Comparison of ENCODE assay signal across 1 cellular context in the genomic region with DNA sequence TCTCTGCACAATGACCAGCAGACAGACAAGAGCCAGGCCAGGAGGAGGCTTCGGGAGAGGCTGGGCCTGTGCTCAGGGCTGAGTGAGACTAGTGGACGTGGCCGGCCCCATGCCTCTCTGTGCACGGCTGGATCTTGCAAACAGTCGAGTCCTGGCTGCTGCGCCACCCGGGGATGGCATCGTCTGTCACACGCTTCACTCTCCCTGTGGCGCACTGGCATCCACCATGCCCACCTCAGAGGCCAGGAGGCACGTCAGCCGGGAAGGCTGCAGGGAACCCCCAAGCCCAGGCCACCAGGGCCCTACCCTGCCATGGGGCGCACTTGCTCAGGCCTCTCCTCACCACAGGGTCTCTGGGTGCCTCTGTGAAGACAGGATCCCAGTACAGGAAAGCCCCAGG.
TF ChIP-seq lines count a peak whose summit lies in the region.

No MANE protein-coding gene starts in this region.

TF ChIP-seq in H1, 55 proteins besides CTCF, POLR2A, EP300 and RAD21:
- TF ChIP-seq SP2 (IDR thresholded peaks at IDR 0.05; ENCODE audit: low read length) (no peak), NANOG (IDR thresholded peaks at IDR 0.05; ENCODE audit: insufficient read depth, low read depth, low read length, poor library complexity, severe bottlenecking) (no peak), RBBP5 (IDR thresholded peaks at IDR 0.05; ENCODE audit: borderline replicate concordance, low read depth, low read length) (no peak), MAFK (IDR thresholded peaks at IDR 0.05; ENCODE audit: low read depth, low read length) (no peak), ZNF274 (IDR thresholded peaks at IDR 0.05; ENCODE audit: borderline replicate concordance, extremely low read depth, low read length) (no peak), KDM5A (IDR thresholded peaks at IDR 0.05; ENCODE audit: low read length) (no peak), TAF7 (optimal IDR thresholded peaks at IDR 0.05; ENCODE audit: borderline replicate concordance, low read depth, low read length) (no peak), TCF12 (IDR thresholded peaks at IDR 0.05; ENCODE audit: low read depth, low read length) (no peak)
- TF ChIP-seq, protein P1, sequence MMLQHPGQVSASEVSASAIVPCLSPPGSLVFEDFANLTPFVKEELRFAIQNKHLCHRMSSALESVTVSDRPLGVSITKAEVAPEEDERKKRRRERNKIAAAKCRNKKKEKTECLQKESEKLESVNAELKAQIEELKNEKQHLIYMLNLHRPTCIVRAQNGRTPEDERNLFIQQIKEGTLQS (IDR thresholded peaks at IDR 0.05; ENCODE audit: insufficient read depth, low read depth, low read length): no peak
